In the genomic region with DNA sequence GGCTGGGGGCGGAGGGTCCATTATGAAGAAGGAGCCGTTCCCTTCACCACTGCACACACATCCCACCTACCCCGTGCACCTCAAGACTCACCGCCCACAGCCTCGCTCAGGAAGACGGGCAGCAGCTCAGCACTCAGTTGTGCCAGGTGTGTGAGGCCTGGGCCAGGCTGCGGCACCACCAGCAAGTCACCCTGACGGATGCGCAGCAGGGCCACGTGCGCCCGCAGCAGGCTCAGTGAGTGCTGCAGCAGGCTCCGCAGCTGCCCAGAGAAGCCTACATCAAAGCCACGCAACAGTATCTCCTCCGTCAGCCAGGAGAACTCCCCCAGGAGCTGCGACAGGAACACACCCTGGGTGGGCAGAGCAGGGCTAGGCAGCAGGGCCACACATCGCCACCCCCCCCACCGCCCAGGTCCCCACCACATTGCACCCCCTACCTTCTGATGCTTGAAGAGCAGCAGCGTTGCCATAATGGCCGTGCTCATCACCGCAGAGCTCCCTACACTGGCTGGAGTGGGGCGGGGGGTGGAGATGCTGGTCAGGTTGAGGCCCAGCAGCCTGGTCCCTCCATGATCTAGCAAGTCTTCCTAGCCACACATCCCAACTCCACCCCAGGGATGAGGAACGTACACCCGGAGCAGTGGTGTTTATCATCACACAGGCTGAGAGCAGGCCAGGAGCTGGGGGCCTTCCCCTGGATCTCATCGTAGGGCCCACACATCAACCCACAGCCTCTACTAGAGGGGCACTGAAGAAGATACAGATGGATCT, we compare ENCODE assay signal across 28 cellular contexts. TPM values are rescaled to one million over a fixed set of nuclear protein-coding genes. Genes with fewer than 3 reads are reported as not detected.
DNase-seq lines count a peak whose midpoint lies in the region; ATAC-seq and TF ChIP-seq lines count a peak whose summit lies in the region.
"Had no signal": no experiment of that assay in that cellular context is flagged by ENCODE, and none has a peak within 500 bp of the region (broad histone marks: within the 10 kb centered on the region; RNA-seq: fewer than 3 reads in every experiment).

No MANE protein-coding gene starts in this region.

- no peak overlapping the region for H2BK12ac ChIP-seq in neuronal stem cell (ENCODE audit: low read length)

- peak overlapping the region; percentile 64 for H3K18ac ChIP-seq in neuronal stem cell (ENCODE audit: low read length)

- H4K8ac ChIP-seq in neuronal stem cell (ENCODE audit: low read depth, low read length): no peak overlapping the region

- H3K4ac ChIP-seq in neuronal stem cell (ENCODE audit: low read length): no peak overlapping the region

- H3K9ac ChIP-seq in endodermal cell (ENCODE audit: extremely low read depth, low read length, poor library complexity, severe bottlenecking): no peak overlapping the region
- no peak overlapping the region for H3K9ac ChIP-seq in neuronal stem cell (ENCODE audit: low read depth, low read length, poor library complexity)

- no peaks in the 10 kb centered on the region for H3K9me2 ChIP-seq in GM23338 (ENCODE audit: insufficient read depth)

- H3K23ac ChIP-seq in neuronal stem cell (ENCODE audit: low read depth, low read length, poor library complexity): peak overlapping the region; percentile 80

- H2BK5ac ChIP-seq in neuronal stem cell (ENCODE audit: low read length): no peak overlapping the region

- H3K27me3 Mint-ChIP-seq in GM23338 (ENCODE audit: insufficient read depth, low read depth, poor library complexity) (peaks cover 12% of the 10 kb centered on the region), endodermal cell (ENCODE audit: insufficient read depth) (no peaks in the 10 kb centered on the region)

- WGBS in endodermal cell (ENCODE audit: insufficient coverage in 1 of 2, insufficient read length in 1 of 2), 2 experiments: 93 to 96% methylated on average over 9 to 25 of the region's 25 CpGs
- no CpG with 5 or more reads among the region's 25 CpGs for WGBS in neuronal stem cell (ENCODE audit: extremely low coverage in 2 of 2, insufficient read length in 2 of 2, insufficient replicate concordance in 1 of 2), 2 donors

- no peak overlapping the region for H2BK120ac ChIP-seq in neuronal stem cell (ENCODE audit: low read depth, low read length)

- H3K79me1 ChIP-seq in neuronal stem cell (ENCODE audit: low read depth, low read length): peaks cover 2% of the 10 kb centered on the region

- H2AFZ ChIP-seq in GM23338 (no peak overlapping the region), neuronal stem cell (ENCODE audit: low read length) (no peak overlapping the region)

- in situ Hi-C loops in G401 (cut with HindIII; ENCODE audit: low sequenced_read_pairs): no loop called here

- H3K27ac ChIP-seq in GM23338 (ENCODE audit: low read depth) (no peak overlapping the region), endodermal cell (ENCODE audit: low read depth, low read length) (no peak overlapping the region), neuronal stem cell (replicated peaks; ENCODE audit: low read length) (no peak overlapping the region)
- H3K27ac ChIP-seq: breast epithelium, tibial nerve had no signal

- no peaks in the 10 kb centered on the region for H3K79me2 ChIP-seq in GM23338 (replicated peaks; ENCODE audit: insufficient read depth)

- no peaks in the 10 kb centered on the region for H3K9me3 Mint-ChIP-seq in GM23338
- no peaks in the 10 kb centered on the region for H3K9me3 Mint-ChIP-seq in endodermal cell
- H3K9me3 Mint-ChIP-seq: activated naive CD4-positive, alpha-beta T cell treated with anti-CD3 and anti-CD28 coated beads, Interleukin-2, amount 50 U/mL, for 72 hours; natural killer cell had no signal

- H3K4me1 ChIP-seq in GM23338 (ENCODE audit: insufficient read depth): no peaks in the 10 kb centered on the region
- no peaks in the 10 kb centered on the region for H3K4me1 ChIP-seq in endodermal cell (ENCODE audit: control insufficient read depth, insufficient read depth, low read length)
- no peaks in the 10 kb centered on the region for H3K4me1 ChIP-seq in neuronal stem cell (ENCODE audit: control insufficient read depth in 2 of 2, insufficient read depth in 1 of 2, low read depth in 1 of 2, low read length in 2 of 2)
- H3K4me1 ChIP-seq: breast epithelium, HAP-1, tibial nerve had no signal

- no peaks in the 10 kb centered on the region for H3F3A ChIP-seq in GM23338 (replicated peaks; ENCODE audit: low read depth)

- no peak overlapping the region for H3K4me3 ChIP-seq in GM23338
- no peak overlapping the region for H3K4me3 ChIP-seq in endodermal cell (ENCODE audit: low read length)
- no peak overlapping the region for H3K4me3 ChIP-seq in neuronal stem cell (ENCODE audit: low read length in 2 of 2)
- H3K4me3 ChIP-seq: breast epithelium, GM12878, HAP-1, tibial nerve had no signal

- DNase-seq in G401 (ENCODE audit: low spot score) (peak; percentile 2), GM23338 (ENCODE audit: low spot score) (peak; percentile 17), endodermal cell (peak; percentile 50), neuronal stem cell (ENCODE audit: low spot score) (no peak), sciatic nerve (ENCODE audit: low spot score) (no peak)
- DNase-seq: activated CD4-positive, alpha-beta T cell treated with anti-CD3 and anti-CD28 coated beads for 1 hour; activated effector memory CD4-positive, alpha-beta T cell treated with Interleukin-2 at 50 U/mL for 16 hours; activated T-cell treated with anti-CD3 and anti-CD28 coated beads, Interleukin-2, amount 50 U/mL, for 1 hour; amygdala; DMS 273 treated with DMSO at 0.1 percent for 48 hours; effector CD8-positive, alpha-beta T cell; EL; Karpas-422; natural killer cell; NCI-H1417 treated with DMSO at 0.1 percent for 48 hours; NCI-H2081; NCI-H524 treated with DMSO at 0.1 percent for 48 hours; occipital lobe; PC-3; stimulated activated CD4-positive, alpha-beta T cell treated with anti-CD3 and anti-CD28 coated beads, Interleukin-1b, Interleukin-23, amount 100 ng/mL, for 48 hours had no signal

- peak; percentile 18 for ATAC-seq in GM23338
- ATAC-seq in GM19452 (IDR thresholded peaks at IDR 0.05; ENCODE audit: unreplicated experiment): no peak
- ATAC-seq in GM18498 (IDR thresholded peaks at IDR 0.05; ENCODE audit: unreplicated experiment): no peak
- ATAC-seq in sciatic nerve: no peak
- ATAC-seq in HG03460 (IDR thresholded peaks at IDR 0.05; ENCODE audit: unreplicated experiment): no peak
- ATAC-seq: activated naive CD4-positive, alpha-beta T cell treated with anti-CD3 and anti-CD28 coated beads, Interleukin-2, amount 50 U/mL, for 72 hours; GM12878; natural killer cell; PC-3 had no signal

- H3K36me3 ChIP-seq in GM23338 (ENCODE audit: insufficient read depth) (no peaks in the 10 kb centered on the region), endodermal cell (ENCODE audit: control insufficient read depth, insufficient read depth, low read length) (no peaks in the 10 kb centered on the region), neuronal stem cell (replicated peaks in 1 of 2; ENCODE audit: control insufficient read depth in 2 of 2, insufficient read depth in 2 of 2, low read length in 2 of 2) (no peaks in the 10 kb centered on the region)
- H3K36me3 ChIP-seq: breast epithelium, HAP-1, tibial nerve had no signal

- H3K4me3 Mint-ChIP-seq in GM23338 (no peak overlapping the region), endodermal cell (no peak overlapping the region)
- H3K4me3 Mint-ChIP-seq: natural killer cell had no signal

- H3K36me3 Mint-ChIP-seq in GM23338 (ENCODE audit: low read depth) (no peaks in the 10 kb centered on the region; the same call in 2 of the 3 replicates), endodermal cell (ENCODE audit: low read depth) (no peaks in the 10 kb centered on the region)
- H3K36me3 Mint-ChIP-seq: activated naive CD4-positive, alpha-beta T cell treated with anti-CD3 and anti-CD28 coated beads, Interleukin-2, amount 50 U/mL, for 72 hours; natural killer cell had no signal

- intact Hi-C loops in sciatic nerve (cut with DNase I): no loop called here

- no peak overlapping the region for H2AK5ac ChIP-seq in neuronal stem cell (ENCODE audit: low read depth, low read length)

- no peak overlapping the region for H2BK15ac ChIP-seq in neuronal stem cell (ENCODE audit: low read length)

- no peak overlapping the region for H4K91ac ChIP-seq in neuronal stem cell (ENCODE audit: low read depth, low read length, poor library complexity)

- H3K4me1 Mint-ChIP-seq in GM23338 (0 out of 3 replicates have a peak, but pooled peaks cover 2% of the 10 kb centered on the region), endodermal cell (no peaks in the 10 kb centered on the region)

- peak in 1 of 2 experiments; percentile 25; a peak in 1 of 4 replicates for TF ChIP-seq CTCF in GM23338 (conservative IDR thresholded peaks at IDR 0.05; ENCODE audit: low read depth in 2 of 2)
- TF ChIP-seq CTCF in endodermal cell (conservative IDR thresholded peaks at IDR 0.05): no peak

- no peaks in the 10 kb centered on the region for H4K20me1 ChIP-seq in GM23338 (replicated peaks; ENCODE audit: insufficient read depth)

- no peak overlapping the region for H3K27ac Mint-ChIP-seq in GM23338
- H3K27ac Mint-ChIP-seq in endodermal cell: no peak overlapping the region
- H3K27ac Mint-ChIP-seq: natural killer cell had no signal

- H3K4me2 ChIP-seq in GM23338: no peak overlapping the region
- no peak overlapping the region for H3K4me2 ChIP-seq in neuronal stem cell (ENCODE audit: insufficient read depth, low read length, poor library complexity, severe bottlenecking)

- H3K14ac ChIP-seq in neuronal stem cell (ENCODE audit: low read length): no peak overlapping the region

- H3K9me3 ChIP-seq in endodermal cell (ENCODE audit: control insufficient read depth, low read length): no peaks in the 10 kb centered on the region
- H3K9me3 ChIP-seq in neuronal stem cell (replicated peaks in 1 of 2; ENCODE audit: control insufficient read depth in 2 of 2, insufficient read depth in 1 of 2, low read depth in 1 of 2, low read length in 2 of 2): no peaks in the 10 kb centered on the region
- H3K9me3 ChIP-seq: breast epithelium, HAP-1, tibial nerve had no signal

- H3K27me3 ChIP-seq in GM23338 (ENCODE audit: insufficient read depth) (no peaks in the 10 kb centered on the region), endodermal cell (ENCODE audit: control insufficient read depth, insufficient read depth, low read length, poor library complexity, severe bottlenecking) (no peaks in the 10 kb centered on the region), neuronal stem cell (ENCODE audit: control insufficient read depth in 3 of 3, insufficient read depth in 3 of 3, low read depth in 1 of 3, low read length in 3 of 3) (no peaks in the 10 kb centered on the region)
- H3K27me3 ChIP-seq: breast epithelium, tibial nerve had no signal

RNA-seq across cellular contexts. Expression of a gene that starts 10.2 kb away (rescaled TPM):
- not detected in 2 replicates for total RNA-seq in G401 (2014; rRNA removed; shearing (Covaris generic))
- 2.0 and 2.2 TPM in 2 replicates for total RNA-seq in GM23338 (2014; rRNA removed; shearing (Covaris generic))
- 1.4 and 1.6 TPM in 2 replicates for polyA plus RNA-seq in GM23338 (2016; fragmentation: Nextera tagmentation; extraction: Ambion mirVana)
- total RNA-seq in endodermal cell: under 1 TPM in 1 of 2 donors, not detected in 1; 0.33 TPM
- not detected for polyA plus RNA-seq in endodermal cell (2013, experiment 1 of 2)
- polyA plus RNA-seq in endodermal cell (2013, experiment 2 of 2): 0.21 TPM
- 0.03 TPM for polyA plus RNA-seq in neuronal stem cell (2013, experiment 1 of 2)
- 0.03 TPM for polyA plus RNA-seq in neuronal stem cell (2013, experiment 2 of 2)
- 11.1 TPM for total RNA-seq in sciatic nerve
- total RNA-seq: GM12878, PC-3 had no signal

RNA-seq across cellular contexts. Expression of a gene that starts 32.9 kb away (rescaled TPM):
- total RNA-seq in G401 (2014; rRNA removed; shearing (Covaris generic)): 6.6 and 15.6 TPM in 2 replicates
- 11.2 and 16.2 TPM in 2 replicates for total RNA-seq in GM23338 (2014; rRNA removed; shearing (Covaris generic))
- 16.6 and 16.8 TPM in 2 replicates for polyA plus RNA-seq in GM23338 (2016; fragmentation: Nextera tagmentation; extraction: Ambion mirVana)
- total RNA-seq in endodermal cell: 10 to 100 TPM; 21.1 to 32.2 TPM
- 14.0 TPM for polyA plus RNA-seq in endodermal cell (2013, experiment 1 of 2)
- 11.8 TPM for polyA plus RNA-seq in endodermal cell (2013, experiment 2 of 2)
- 3.6 TPM for polyA plus RNA-seq in neuronal stem cell (2013, experiment 1 of 2)
- polyA plus RNA-seq in neuronal stem cell (2013, experiment 2 of 2): 4.5 TPM
- 81.0 TPM for total RNA-seq in sciatic nerve

Comparison
In these comparisons a context has a peak if more than half of its experiments do, and no peak if none do; other contexts are left out.
1. DNase-seq: peak in G401 (single experiment), GM23338 (single experiment) and endodermal cell (single experiment); none in neuronal stem cell (single experiment) and sciatic nerve (single experiment).